ENCODE assay signal across 10 cellular contexts in the genomic region with DNA sequence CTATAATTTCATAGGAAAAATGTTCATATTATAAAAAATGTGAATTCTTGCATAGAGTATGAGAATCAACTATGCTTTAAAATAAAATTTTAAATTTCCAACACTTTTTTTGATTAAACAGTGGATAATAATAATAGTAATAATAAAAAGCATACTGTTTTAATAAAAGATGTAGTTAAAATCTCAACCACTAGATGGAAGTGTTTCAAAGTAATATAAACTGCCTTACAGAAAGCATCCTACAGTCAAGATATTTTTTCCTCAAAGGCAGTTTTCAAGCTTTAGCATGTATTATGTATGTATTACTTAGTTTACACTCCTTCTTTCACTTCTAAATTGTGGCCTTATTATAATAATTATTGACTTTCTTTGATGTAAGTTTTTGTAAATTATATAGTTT.
DNase-seq lines count a peak whose midpoint lies in the region; ATAC-seq and TF ChIP-seq lines count a peak whose summit lies in the region.
"Had no signal": no experiment of that assay in that cellular context is flagged by ENCODE, and none has a peak within 500 bp of the region (broad histone marks: within the 10 kb centered on the region; RNA-seq: fewer than 3 reads in every experiment).

No MANE protein-coding gene starts in this region.

- H3K4me3 ChIP-seq in A673 (ENCODE audit: low read depth, low read length, poor library complexity, severe bottlenecking) (no peak overlapping the region), epithelial cell of proximal tubule (ENCODE audit: low read depth, low read length) (no peak overlapping the region)
- H3K4me3 ChIP-seq: SJSA1 had no signal

- intact Hi-C loops in A673 (cut with micrococcal nuclease; ENCODE audit: unreplicated experiment) = loop anchor here (10.0 kb wide), 1 partner anchor 221 kb away; no protein-coding TSS in a partner anchor

- POLR2A ChIA-PET in A673 (lab: Charles Lee; ENCODE audit: low non-redundant PET) = interaction anchor here (0.7 kb wide), 1 partner anchor 18 kb away, joined by 3 read pairs; no protein-coding TSS in a partner anchor

- DNase-seq in A673 (ENCODE audit: low spot score) (peak; percentile 42), NCI-H526 treated with DMSO at 0.1 percent for 48 hours (lab: John Stamatoyannopoulos, UW) (peak; percentile 6), epithelial cell of proximal tubule (ENCODE audit: low read depth) (no peak), anterior cingulate cortex (lab: John Stamatoyannopoulos, UW) (no peak), hepatic stellate cell (ENCODE audit: low spot score) (no peak)

- H3K36me3 ChIP-seq in A673 (ENCODE audit: insufficient read depth, low read length, poor library complexity, severe bottlenecking) = no peaks in the 10 kb centered on the region
- H3K36me3 ChIP-seq: SJSA1 had no signal

- TF ChIP-seq CTCF in A673 (conservative IDR thresholded peaks at IDR 0.05; ENCODE audit: low read depth, low read length) (peak; percentile 52; the same call in 1 of the 2 replicates), epithelial cell of proximal tubule (conservative IDR thresholded peaks at IDR 0.05; ENCODE audit: low read depth, low read length) (peak; percentile 31)

- H3K9me3 ChIP-seq in A673 (ENCODE audit: low read depth, low read length, poor library complexity, severe bottlenecking) = no peaks in the 10 kb centered on the region
- H3K9me3 ChIP-seq: SJSA1 had no signal

- H3K27me3 ChIP-seq in A673 (replicated peaks; ENCODE audit: insufficient read depth, low read depth, low read length, poor library complexity) = no peaks in the 10 kb centered on the region
- H3K27me3 ChIP-seq: SJSA1 had no signal

- ATAC-seq in GM18868 (IDR thresholded peaks at IDR 0.05; ENCODE audit: unreplicated experiment) = peak; percentile 63
- no peak for ATAC-seq in HG02973 (IDR thresholded peaks at IDR 0.05; ENCODE audit: unreplicated experiment)
- ATAC-seq in HG02678 (IDR thresholded peaks at IDR 0.05; ENCODE audit: unreplicated experiment) = no peak

- H3K27ac ChIP-seq in A673 (ENCODE audit: low read depth, low read length, poor library complexity, severe bottlenecking) = no peak overlapping the region
- H3K27ac ChIP-seq: epithelial cell of prostate, SJSA1 had no signal

- no peaks in the 10 kb centered on the region for H3K4me1 ChIP-seq in A673 (ENCODE audit: insufficient read depth, low read length, poor library complexity, severe bottlenecking)
- H3K4me1 ChIP-seq: SJSA1 had no signal

- CTCF ChIA-PET in A673 (lab: Charles Lee) = interaction anchor here (0.6 kb wide), 2 partner anchors 21 to 52 kb away, joined by 3 to 4 read pairs; no protein-coding TSS in a partner anchor

- BruUV-seq in A673 (replicated peaks; lab: Mats Ljungman, UMichigan) = no TSS peak

Comparison
In these comparisons a context has a peak if more than half of its experiments do, and no peak if none do; other contexts are left out.
1. DNase-seq: peak in A673 (single experiment) and NCI-H526 treated with DMSO at 0.1 percent for 48 hours (single experiment); none in epithelial cell of proximal tubule (single experiment), anterior cingulate cortex (0 of 58) and hepatic stellate cell (single experiment).